ENCODE assay signal across 8 cellular contexts in genomic region chr17:7035591-7036368, GRCh38. TPM values are rescaled to one million over a fixed set of nuclear protein-coding genes. Genes with fewer than 3 reads are reported as not detected.
DNase-seq lines count a peak whose midpoint lies in the region; ATAC-seq and TF ChIP-seq lines count a peak whose summit lies in the region.

Gene SLC16A13, plus strand, starts transcription at chr17:7036015. Its CDS starts 368 bp downstream, at chr17:7036383.

- no peaks in the 10 kb centered on the region for H3K9me2 ChIP-seq in Loucy (replicated peaks; ENCODE audit: low read depth, low read length)

- DNase-seq in H7 (peak; percentile 100), SHP77 (lab: John Stamatoyannopoulos, UW) (peak; percentile 99), fibroblast of pulmonary artery (ENCODE audit: low read depth) (peak; percentile 96), natural killer cell (peak; percentile 95)
- peak; percentile 99 for DNase-seq in activated effector memory CD4-positive, alpha-beta T cell treated with Interleukin-2 at 50 U/mL for 16 hours
- peak; percentile 98 for DNase-seq in stimulated activated naive CD4-positive, alpha-beta T cell treated with Interleukin-2 at 50 U/mL for 16 hours (lab: John Stamatoyannopoulos, UW)

- peak within 1 kb of the TSS; percentile 89 for H2AFZ ChIP-seq in Loucy (ENCODE audit: low read length)

- H3K36me3 Mint-ChIP-seq in natural killer cell = no peaks in the 10 kb centered on the region

- H3K36me3 ChIP-seq in ES-I3 (ENCODE audit: insufficient read depth, low read length) = no peaks in the 10 kb centered on the region
- H3K36me3 ChIP-seq in H7 (replicated peaks; ENCODE audit: control insufficient read depth, insufficient read depth, low read length) = no peaks in the 10 kb centered on the region
- no peaks in the 10 kb centered on the region for H3K36me3 ChIP-seq in Loucy (ENCODE audit: insufficient read depth, low read length)

- intact Hi-C loops in natural killer cell (cut with micrococcal nuclease) = loop anchor here (1.0 kb wide), 1 partner anchor 20 kb away; no protein-coding TSS in a partner anchor

- peak; percentile 93 to 98 (median 94) for ATAC-seq in natural killer cell

- peaks cover 10% of the 10 kb centered on the region for H3K79me2 ChIP-seq in Loucy (ENCODE audit: insufficient read depth, low read length)

- H3K9me3 ChIP-seq in ES-I3 (ENCODE audit: control insufficient read depth, insufficient read depth, low read length) (no peaks in the 10 kb centered on the region), Loucy (ENCODE audit: insufficient read depth, low read depth, low read length) (no peaks in the 10 kb centered on the region)

- H3K27me3 Mint-ChIP-seq in natural killer cell (ENCODE audit: low read depth in 2 of 2) = no peaks in the 10 kb centered on the region

- H3K4me1 ChIP-seq in ES-I3 (ENCODE audit: insufficient read depth, low read length) (peaks cover 7% of the 10 kb centered on the region; the same call in 1 of the 2 replicates), Loucy (ENCODE audit: insufficient read depth, low read length, poor library complexity, severe bottlenecking) (peaks cover 16% of the 10 kb centered on the region)

- peak within 1 kb of the TSS; percentile 71 for H3K9ac ChIP-seq in ES-I3 (ENCODE audit: low read depth, low read length)
- peak within 1 kb of the TSS; percentile 84 for H3K9ac ChIP-seq in Loucy (ENCODE audit: low read depth, low read length, poor library complexity, severe bottlenecking)

- peak within 1 kb of the TSS; percentile 85 for H3K4me3 ChIP-seq in H7 (ENCODE audit: insufficient read depth, low read depth, low read length)
- H3K4me3 ChIP-seq in Loucy (ENCODE audit: low read length, poor library complexity, severe bottlenecking) = peak within 1 kb of the TSS; percentile 84
- H3K4me3 ChIP-seq in fibroblast of pulmonary artery (replicated peaks; ENCODE audit: low read depth, low read length) = peak within 1 kb of the TSS; percentile 79

- H3K4me2 ChIP-seq in Loucy (ENCODE audit: low read depth, low read length, poor library complexity, severe bottlenecking) = peak within 1 kb of the TSS; percentile 83

- H3F3A ChIP-seq in Loucy (ENCODE audit: low read depth) = 0 out of 2 replicates have a peak, but pooled peaks cover 7% of the 10 kb centered on the region

- no peaks in the 10 kb centered on the region for H4K20me1 ChIP-seq in Loucy (ENCODE audit: insufficient read depth, low read length, poor library complexity, severe bottlenecking)

- H3K9me3 Mint-ChIP-seq in natural killer cell = no peaks in the 10 kb centered on the region

- TF ChIP-seq CTCF in Loucy (conservative IDR thresholded peaks at IDR 0.05; ENCODE audit: low read length) (no peak), fibroblast of pulmonary artery (IDR thresholded peaks at IDR 0.05; ENCODE audit: low read length, missing control alignments) (no peak), natural killer cell (IDR thresholded peaks at IDR 0.05) (no peak)

- H3K4me1 Mint-ChIP-seq in natural killer cell = peaks cover 53 to 61% of the 10 kb centered on the region in 2 donors

- H3K27me3 ChIP-seq in H7 (ENCODE audit: control insufficient read depth, insufficient read depth, low read length) = peaks cover 5% of the 10 kb centered on the region; the same call in 1 of the 2 replicates
- no peaks in the 10 kb centered on the region for H3K27me3 ChIP-seq in Loucy (ENCODE audit: insufficient read depth, low read length, poor library complexity, severe bottlenecking)

- peak within 1 kb of the TSS; percentile 98 to 99 for H3K27ac Mint-ChIP-seq in natural killer cell

- peak within 1 kb of the TSS; percentile 93 for H3K4me3 Mint-ChIP-seq in natural killer cell

RNA-seq across cellular contexts. Expression of gene SLC16A13, which starts in this region (rescaled TPM):
- 0.37 and 0.48 TPM in 2 replicates for total RNA-seq in H7 (2014; rRNA removed; shearing (Covaris generic))
- 1 to 10 TPM; 4.8 to 7.0 (median 6.0) TPM for total RNA-seq in natural killer cell

Comparison
In these comparisons a context has a peak if more than half of its experiments do, and no peak if none do; other contexts are left out.
1. Peak in every context shown above with its lines: DNase-seq, ATAC-seq and H3K4me3 ChIP-seq.
2. Peak in DNase-seq and H3K4me3 ChIP-seq in H7; RNA of the gene not detected or under 1 TPM.